11 cellular contexts compared by ENCODE assay signal in genomic region chr20:50728981-50729874, GRCh38. TPM values are rescaled to one million over a fixed set of nuclear protein-coding genes. Genes with fewer than 3 reads are reported as not detected.
DNase-seq lines count a peak whose midpoint lies in the region; ATAC-seq and TF ChIP-seq lines count a peak whose summit lies in the region.
"Had no signal": no experiment of that assay in that cellular context is flagged by ENCODE, and none has a peak within 500 bp of the region (broad histone marks: within the 10 kb centered on the region; RNA-seq: fewer than 3 reads in every experiment).

No MANE protein-coding gene starts in this region.

- H3K9me2 ChIP-seq in PC-9 (ENCODE audit: insufficient read depth): no peaks in the 10 kb centered on the region

- peaks cover 14% of the 10 kb centered on the region for H3K36me3 ChIP-seq in PC-9 (ENCODE audit: low read depth)

- peak overlapping the region; percentile 92 for H3K4me2 ChIP-seq in PC-9

- CTCF ChIA-PET in PC-9 (lab: Charles Lee): interaction anchor here (0.6 to 2.3 kb wide), 13 partner anchors 15 to 813 kb away, joined by 3 to 14 read pairs (median 3); no protein-coding TSS in a partner anchor

- TF ChIP-seq CTCF in PC-9 (conservative IDR thresholded peaks at IDR 0.05): no peak
- no peak for TF ChIP-seq CTCF in foreskin keratinocyte (conservative IDR thresholded peaks at IDR 0.05)
- TF ChIP-seq CTCF in GM20000 (IDR thresholded peaks at IDR 0.05; ENCODE audit: extremely low read depth, missing control alignments): no peak

- POLR2A ChIA-PET in PC-9 (lab: Charles Lee; ENCODE audit: unreplicated experiment): interaction anchor here (0.5 to 2.1 kb wide), 16 partner anchors 11 to 899 kb away, joined by 3 to 36 read pairs (median 4); no protein-coding TSS in a partner anchor

- no peaks in the 10 kb centered on the region for H3K9me3 ChIP-seq in PC-9 (ENCODE audit: insufficient read depth, low read depth)

- peaks cover 29% of the 10 kb centered on the region for H3K79me2 ChIP-seq in PC-9 (ENCODE audit: low read depth)

- H3F3A ChIP-seq in PC-9 (ENCODE audit: insufficient read depth, low read depth): peaks cover 68% of the 10 kb centered on the region

- H3K4me1 ChIP-seq in PC-9 (replicated peaks; ENCODE audit: insufficient read depth) (peaks cover 71% of the 10 kb centered on the region), foreskin keratinocyte (peaks cover 40% of the 10 kb centered on the region)

- peak; percentile 16 for DNase-seq in EH (ENCODE audit: low read depth)
- DNase-seq in PC-9: peak; percentile 84 to 94
- peak; percentile 88 to 94 for DNase-seq in foreskin keratinocyte
- DNase-seq in posterior vena cava (ENCODE audit: low spot score): peak; percentile 29
- no peak for DNase-seq in NCI-H187 (lab: John Stamatoyannopoulos, UW)
- no peak for DNase-seq in GM20000 (ENCODE audit: low spot score)
- DNase-seq: foreskin melanocyte had no signal

- intact Hi-C loops in PC-9 (cut with micrococcal nuclease; ENCODE audit: unreplicated experiment) (loop anchor here (1.0 kb wide), 3 partner anchors 22 to 67 kb away; no protein-coding TSS in a partner anchor), posterior vena cava (cut with DNase I) (no loop called here)

- H3K27ac ChIP-seq in PC-9 (peak overlapping the region; percentile 91), foreskin keratinocyte (peak overlapping the region; percentile 98)

- H3K27me3 ChIP-seq in PC-9 (ENCODE audit: insufficient read depth, low read depth) (no peaks in the 10 kb centered on the region), foreskin keratinocyte (no peaks in the 10 kb centered on the region)

- H3K4me3 ChIP-seq in PC-9: peak overlapping the region; percentile 62

- H4K20me1 ChIP-seq in PC-9 (ENCODE audit: insufficient read depth): peaks cover 9% of the 10 kb centered on the region; the same call in 1 of the 2 replicates

- peak overlapping the region; percentile 75; the same call in 1 of the 2 replicates for H2AFZ ChIP-seq in PC-9

- ATAC-seq in foreskin keratinocyte (peak; percentile 40), HG03095 (IDR thresholded peaks at IDR 0.05; ENCODE audit: unreplicated experiment) (no peak), GM18517 (IDR thresholded peaks at IDR 0.05; ENCODE audit: unreplicated experiment) (no peak)
- ATAC-seq: activated CD4-positive, CD25-positive, alpha-beta regulatory T cell treated with anti-CD3 and anti-CD28 coated beads, Interleukin-2, amount 50 U/mL, for 24 hours had no signal

- TSS peak; percentile 1 for BruUV-seq in PC-9 (replicated peaks; lab: Mats Ljungman, UMichigan)

RNA-seq across cellular contexts. Expression of gene PARD6B, which starts 2.2 kb away (rescaled TPM):
- total RNA-seq in PC-9 (2021) (52.2 and 80.3 TPM in 2 replicates), foreskin keratinocyte (4.3 and 5.2 TPM in 2 replicates), posterior vena cava (1 to 10 TPM; 1.0 to 1.4 TPM)
- polyA plus RNA-seq in foreskin keratinocyte: 1.0 and 1.1 TPM in 2 replicates

RNA-seq across cellular contexts. Expression of gene RIPOR3, which starts 37.9 kb away (rescaled TPM):
- 4.1 and 6.3 TPM in 2 replicates for total RNA-seq in PC-9 (2021)
- 0.07 TPM in 2 replicates for total RNA-seq in foreskin keratinocyte
- polyA plus RNA-seq in foreskin keratinocyte: 0.06 TPM in 2 replicates
- 10 to 100 TPM; 10.6 to 11.2 TPM for total RNA-seq in posterior vena cava
- polyA plus RNA-seq: neural cell had no signal

Comparison
In these comparisons a context has a peak if more than half of its experiments do, and no peak if none do; other contexts are left out.
1. DNase-seq: peak in EH (single experiment), PC-9 (2 of 2), foreskin keratinocyte (2 of 2) and posterior vena cava (single experiment); none in NCI-H187 (0 of 2) and GM20000 (single experiment).